19 cellular contexts compared by ENCODE assay signal in genomic region chr1:28526886-28527285, GRCh38. TPM values are rescaled to one million over a fixed set of nuclear protein-coding genes. Genes with fewer than 3 reads are reported as not detected.
DNase-seq lines count a peak whose midpoint lies in the region; ATAC-seq, FAIRE-seq and TF ChIP-seq lines count a peak whose summit lies in the region.
"Had no signal": no experiment of that assay in that cellular context is flagged by ENCODE, and none has a peak within 500 bp of the region (broad histone marks: within the 10 kb centered on the region; RNA-seq: fewer than 3 reads in every experiment).

No MANE protein-coding gene starts in this region.

- H3K4me2 ChIP-seq in H1 (ENCODE audit: insufficient read depth in 1 of 2, low read depth in 2 of 2, low read length in 2 of 2) = no peak overlapping the region

- H3K56ac ChIP-seq in H1 (replicated peaks; ENCODE audit: insufficient read length, low read depth, low read length) = no peak overlapping the region

- peaks cover 6 to 36% (median 18%) of the 10 kb centered on the region in 4 experiments; a peak in 7 of 8 replicates for H3K36me3 ChIP-seq in H1 (ENCODE audit: control insufficient read depth in 2 of 4, insufficient read depth in 4 of 4, low read length in 3 of 4)

- CTCF ChIA-PET in H1 (lab: Charles Lee; ENCODE audit: partially characterized antibody) = interaction anchor here (0.5 kb wide), 1 partner anchor 14 kb away, joined by 3 read pairs; no protein-coding TSS in a partner anchor

- H3K23ac ChIP-seq in H1 (ENCODE audit: insufficient read length) = no peak overlapping the region

- H2BK20ac ChIP-seq in H1 (ENCODE audit: low read length) = no peak overlapping the region

- peaks cover 0 to 6% of the 10 kb centered on the region in 2 experiments for H4K20me1 ChIP-seq in H1 (replicated peaks in 1 of 2; ENCODE audit: control insufficient read depth in 1 of 2, insufficient read depth in 2 of 2, low read length in 2 of 2)

- POLR2A ChIA-PET in H1 (lab: Charles Lee; ENCODE audit: partially characterized antibody) = interaction anchor here (0.6 to 31.3 kb wide), 10 partner anchors 8 to 76 kb away, joined by 3 to 660 read pairs (median 4); partner anchors contain the start of gene RCC1

- ATAC-seq in GM21528 (IDR thresholded peaks at IDR 0.05; ENCODE audit: low FRiP score, unreplicated experiment) = no peak
- ATAC-seq in HG03342 (IDR thresholded peaks at IDR 0.05; ENCODE audit: unreplicated experiment) = no peak
- ATAC-seq: activated T-helper 17 cell treated with anti-CD3 and anti-CD28 coated beads, Interleukin-2, amount 50 U/mL, for 72 hours; effector memory CD8-positive, alpha-beta T cell had no signal

- H3K79me2 ChIP-seq in H1 (ENCODE audit: control insufficient read depth in 1 of 2, insufficient read depth in 2 of 2, low read length in 2 of 2) = peaks cover 4 to 52% of the 10 kb centered on the region in 2 experiments; a peak in 3 of 4 replicates

- no peak overlapping the region for H3K14ac ChIP-seq in H1 (ENCODE audit: insufficient read length)

- H3K9ac ChIP-seq in H1 (replicated peaks in 1 of 4; ENCODE audit: extremely low read depth in 1 of 4, low read depth in 3 of 4, low read length in 3 of 4) = no peak overlapping the region

- no peak overlapping the region for H4K5ac ChIP-seq in H1 (ENCODE audit: insufficient read length, low read depth, low read length)

- TF ChIP-seq RAD21 in H1 (IDR thresholded peaks at IDR 0.05 in 1 of 2, conservative IDR thresholded peaks at IDR 0.05 in 1 of 2; ENCODE audit: low read depth in 2 of 2, low read length in 2 of 2) = no peak

- 97% methylated on average over 7 of the region's 9 CpGs; no CpG with 5 or more reads in 1 of the 2 experiments for WGBS in H1 (ENCODE audit: extremely low coverage in 1 of 2, insufficient coverage in 1 of 2, insufficient read length in 1 of 2, insufficient replicate concordance in 2 of 2, low coverage in 1 of 2, low lambda C conversion rate in 2 of 2, missing lambda C conversion rate in 1 of 2), 2 experiments

- 0 out of 2 replicates have a peak overlapping the region, but pooled peaks have one; percentile 49 for H2BK5ac ChIP-seq in H1 (ENCODE audit: low read depth, low read length)

- no peak overlapping the region for H3K18ac ChIP-seq in H1 (ENCODE audit: extremely low read depth, low read length)

- no peak for TF ChIP-seq POLR2A in H1 (IDR thresholded peaks at IDR 0.05; ENCODE audit: control extremely low read depth in 1 of 2, low read depth in 2 of 2, low read length in 2 of 2)

- DNase-seq in AG10803 (ENCODE audit: low read depth) (peak; percentile 52), LNCaP clone FGC (ENCODE audit: low read depth) (peak; percentile 54), H1 (ENCODE audit: low read depth in 1 of 2, low spot score in 2 of 2) (no peak), myocyte (ENCODE audit: low read depth) (peak; percentile 81), nucleus accumbens (lab: John Stamatoyannopoulos, UW) (no peak), GM13976 (ENCODE audit: low spot score) (no peak)
- DNase-seq: activated CD4-positive, alpha-beta T cell treated with anti-CD3 and anti-CD28 coated beads for 1 hour; CD4-positive, alpha-beta T cell; DND-41; effector memory CD8-positive, alpha-beta T cell; H7; NCI-H1105 treated with DMSO at 0.1 percent for 48 hours; NCI-H2107; NCI-H526; testis had no signal

- H3K27ac ChIP-seq in H1 (ENCODE audit: low read depth, low read length) = no peak overlapping the region
- H3K27ac ChIP-seq: SK-N-MC, testis had no signal

- H4K91ac ChIP-seq in H1 (replicated peaks; ENCODE audit: insufficient read length, low read length) = no peak overlapping the region

- TF ChIP-seq CTCF in AG10803 (conservative IDR thresholded peaks at IDR 0.05; ENCODE audit: low read length) (no peak), LNCaP clone FGC (IDR thresholded peaks at IDR 0.05; ENCODE audit: control insufficient read depth, extremely low read depth, insufficient read depth) (no peak), H1 (IDR thresholded peaks at IDR 0.05; ENCODE audit: control extremely low read depth in 1 of 3, insufficient read depth in 1 of 3, low read depth in 1 of 3, low read length in 3 of 3) (no peak), GM13976 (IDR thresholded peaks at IDR 0.05; ENCODE audit: borderline replicate concordance, control extremely low read depth, extremely low read depth, insufficient read depth, missing control alignments) (no peak)

- H3K23me2 ChIP-seq in H1 (ENCODE audit: low read depth, low read length) = no peaks in the 10 kb centered on the region

- no peak overlapping the region; the same call in 1 of the 2 replicates for H4K8ac ChIP-seq in H1 (ENCODE audit: extremely low read depth, insufficient read depth, low read length)

- no peak overlapping the region; the same call in 1 of the 2 replicates for H2BK12ac ChIP-seq in H1 (ENCODE audit: low read depth, low read length)

- H2AFZ ChIP-seq in H1 (ENCODE audit: low read length) = no peak overlapping the region

- H3K4me3 ChIP-seq in AG10803 (ENCODE audit: low read length) = no peak overlapping the region
- H3K4me3 ChIP-seq in LNCaP clone FGC (ENCODE audit: low read depth, low read length) = no peak overlapping the region
- H3K4me3 ChIP-seq in H1 (ENCODE audit: extremely low read depth in 1 of 4, insufficient read depth in 2 of 4, low read depth in 3 of 4, low read length in 4 of 4) = no peak overlapping the region
- H3K4me3 ChIP-seq: SK-N-MC, testis had no signal

- no peak for TF ChIP-seq EP300 in H1 (IDR thresholded peaks at IDR 0.05; ENCODE audit: borderline replicate concordance in 1 of 2, low read depth in 2 of 2, low read length in 2 of 2)

- no peak overlapping the region for H2BK120ac ChIP-seq in H1 (replicated peaks; ENCODE audit: low read depth, low read length)

- in situ Hi-C loops in GM13976 (cut with MboI; ENCODE audit: low sequenced_read_pairs, unreplicated experiment) = no loop called here

- H3K27me3 ChIP-seq in H1 (replicated peaks in 1 of 4; ENCODE audit: control insufficient read depth in 3 of 4, extremely low read depth in 1 of 4, insufficient read depth in 3 of 4, low read length in 3 of 4) = no peaks in the 10 kb centered on the region
- H3K27me3 ChIP-seq: testis had no signal

- no peak for FAIRE-seq in H1 (lab: Jason Lieb, UNC)

- peaks cover 0 to under 1% (median 0%) of the 10 kb centered on the region in 4 experiments; a peak in 2 of 7 replicates for H3K4me1 ChIP-seq in H1 (replicated peaks in 1 of 4; ENCODE audit: control insufficient read depth in 3 of 4, insufficient read depth in 4 of 4, low read length in 3 of 4)
- H3K4me1 ChIP-seq: testis had no signal

- H2BK15ac ChIP-seq in H1 (ENCODE audit: low read length) = no peak overlapping the region

- H3K9me3 ChIP-seq in H1 (ENCODE audit: insufficient read depth in 2 of 2, low read depth in 1 of 2, low read length in 1 of 2) = no peaks in the 10 kb centered on the region
- H3K9me3 ChIP-seq: testis had no signal

- no peak overlapping the region for H2AK5ac ChIP-seq in H1 (ENCODE audit: low read depth, low read length)

- no peak overlapping the region for H3K4ac ChIP-seq in H1 (replicated peaks; ENCODE audit: insufficient read length, low read depth, low read length)

- peaks cover 13% of the 10 kb centered on the region for H3K79me1 ChIP-seq in H1 (ENCODE audit: low read depth, low read length)

TF ChIP-seq in H1, 55 proteins besides CTCF, POLR2A, EP300 and RAD21:
- TF ChIP-seq BRCA1 (IDR thresholded peaks at IDR 0.05; ENCODE audit: low read depth, low read length) (no peak), GABPA (IDR thresholded peaks at IDR 0.05; ENCODE audit: borderline replicate concordance, insufficient read depth, low read length) (no peak), HDAC2 (IDR thresholded peaks at IDR 0.05; ENCODE audit: borderline replicate concordance in 1 of 2, low read depth in 2 of 2, low read length in 2 of 2) (no peak), SRF (IDR thresholded peaks at IDR 0.05; ENCODE audit: low read depth, low read length) (no peak), JUND (IDR thresholded peaks at IDR 0.05; ENCODE audit: low read length) (no peak), YY1 (IDR thresholded peaks at IDR 0.05; ENCODE audit: low read depth, low read length) (no peak), EZH2 (IDR thresholded peaks at IDR 0.05; ENCODE audit: low read depth, low read length, severe bottlenecking) (no peak), PHF8 (conservative IDR thresholded peaks at IDR 0.05; ENCODE audit: low read depth, low read length) (no peak), TAF1 (IDR thresholded peaks at IDR 0.05; ENCODE audit: low read depth, low read length) (no peak), EGR1 (IDR thresholded peaks at IDR 0.05; ENCODE audit: borderline replicate concordance, low read depth, low read length) (no peak)
- TF ChIP-seq, protein P1, sequence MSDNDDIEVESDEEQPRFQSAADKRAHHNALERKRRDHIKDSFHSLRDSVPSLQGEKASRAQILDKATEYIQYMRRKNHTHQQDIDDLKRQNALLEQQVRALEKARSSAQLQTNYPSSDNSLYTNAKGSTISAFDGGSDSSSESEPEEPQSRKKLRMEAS (IDR thresholded peaks at IDR 0.05) = no peak

RNA-seq across cellular contexts. Expression of gene RCC1, which starts 21.0 kb away (rescaled TPM):
- 98.4 and 101 TPM in 2 replicates for total RNA-seq in H1 (2021; fragmentation: NEBNext Ultra II Directional; extraction: Animal tissue kit (Norgen Biotek cat#: 25700))
- 48.5 and 66.4 TPM in 2 replicates for polyA plus RNA-seq in H1 (2011; rRNA removed)
- polyA plus RNA-seq in H1 (2011; cell fraction: cytosol; rRNA removed) = 76.8 TPM
- polyA plus RNA-seq in H1 (2011; cell fraction: nucleus; rRNA removed) = 73.3 TPM
- polyA plus RNA-seq in H1 (2012, experiment 1 of 2) = 102 to 113 TPM (median 104 TPM) in 4 replicates
- 86.9 TPM for polyA plus RNA-seq in H1 (2012, experiment 2 of 2)
- 45.4 TPM for polyA plus RNA-seq in H1 (2013, experiment 1 of 2)
- 45.9 TPM for polyA plus RNA-seq in H1 (2013, experiment 2 of 2)
- polyA minus RNA-seq in H1 (2011; rRNA and poly(A)+ RNA removed) = 81.1 and 103 TPM in 2 replicates
- 47.8 TPM for polyA minus RNA-seq in H1 (2011; cell fraction: cytosol; rRNA and poly(A)+ RNA removed)
- polyA minus RNA-seq in H1 (2011; cell fraction: nucleus; rRNA and poly(A)+ RNA removed) = 49.7 TPM
- 20.9 and 24.1 TPM in 2 replicates for total RNA-seq in myocyte
- polyA plus RNA-seq in myocyte (2012) = 18.3 TPM

RNA-seq across cellular contexts. Expression of gene TRNAU1AP, which starts 26.0 kb away (rescaled TPM):
- total RNA-seq in H1 (2021; fragmentation: NEBNext Ultra II Directional; extraction: Animal tissue kit (Norgen Biotek cat#: 25700)) = 30.8 and 35.2 TPM in 2 replicates
- polyA plus RNA-seq in H1 (2011; rRNA removed) = 22.9 and 37.1 TPM in 2 replicates
- polyA plus RNA-seq in H1 (2011; cell fraction: cytosol; rRNA removed) = 33.8 TPM
- polyA plus RNA-seq in H1 (2011; cell fraction: nucleus; rRNA removed) = 22.6 TPM
- polyA plus RNA-seq in H1 (2012, experiment 1 of 2) = 30.6 to 53.5 TPM (median 51.6 TPM) in 4 replicates
- polyA plus RNA-seq in H1 (2012, experiment 2 of 2) = 17.4 TPM
- polyA plus RNA-seq in H1 (2013, experiment 1 of 2) = 17.6 TPM
- 17.2 TPM for polyA plus RNA-seq in H1 (2013, experiment 2 of 2)
- 20.3 and 23.7 TPM in 2 replicates for polyA minus RNA-seq in H1 (2011; rRNA and poly(A)+ RNA removed)
- 18.8 TPM for polyA minus RNA-seq in H1 (2011; cell fraction: cytosol; rRNA and poly(A)+ RNA removed)
- 23.0 TPM for polyA minus RNA-seq in H1 (2011; cell fraction: nucleus; rRNA and poly(A)+ RNA removed)
- total RNA-seq in myocyte = 16.8 and 23.0 TPM in 2 replicates
- 23.3 TPM for polyA plus RNA-seq in myocyte (2012)

Comparison
In these comparisons a context has a peak if more than half of its experiments do, and no peak if none do; other contexts are left out.
1. DNase-seq: peak in AG10803 (single experiment), LNCaP clone FGC (single experiment) and myocyte (single experiment); none in H1 (0 of 2), nucleus accumbens (0 of 56) and GM13976 (single experiment).